Comparison of ENCODE assay signal across 19 cellular contexts in genomic region chr3:86984271-86984670, GRCh38. TPM values are rescaled to one million over a fixed set of nuclear protein-coding genes. Genes with fewer than 3 reads are reported as not detected.
DNase-seq lines count a peak whose midpoint lies in the region; ATAC-seq and TF ChIP-seq lines count a peak whose summit lies in the region.
"Had no signal": no experiment of that assay in that cellular context is flagged by ENCODE, and none has a peak within 500 bp of the region (broad histone marks: within the 10 kb centered on the region; RNA-seq: fewer than 3 reads in every experiment).

No MANE protein-coding gene starts in this region.

- H3K4me1 ChIP-seq in ascending aorta = peaks cover 0 to 37% of the 10 kb centered on the region in 2 donors
- H3K4me1 ChIP-seq in gastroesophageal sphincter = peaks cover 0 to 45% (median 0%) of the 10 kb centered on the region in 3 donors
- H3K4me1 ChIP-seq in subcutaneous abdominal adipose tissue (ENCODE audit: control insufficient read depth in 5 of 5, insufficient read depth in 5 of 5, low read length in 5 of 5) = peaks cover 0 to 77% (median 28%) of the 10 kb centered on the region in 5 donors

- WGBS in gastroesophageal sphincter (ENCODE audit: low coverage in 1 of 2), 2 donors = 46 to 84% methylated on average over 2 of the region's 2 CpGs

- H3K9me3 ChIP-seq in ascending aorta (no peaks in the 10 kb centered on the region), gastroesophageal sphincter (no peaks in the 10 kb centered on the region), subcutaneous abdominal adipose tissue (ENCODE audit: control insufficient read depth in 5 of 5, low read length in 5 of 5) (no peaks in the 10 kb centered on the region)

- no peaks in the 10 kb centered on the region for H3K36me3 ChIP-seq in ascending aorta
- no peaks in the 10 kb centered on the region for H3K36me3 ChIP-seq in gastroesophageal sphincter
- H3K36me3 ChIP-seq in subcutaneous abdominal adipose tissue (ENCODE audit: control insufficient read depth in 5 of 5, insufficient read depth in 5 of 5, low read length in 5 of 5) = no peaks in the 10 kb centered on the region

- H3K4me3 ChIP-seq in ascending aorta (no peak overlapping the region), gastroesophageal sphincter (no peak overlapping the region), subcutaneous abdominal adipose tissue (ENCODE audit: low read depth in 1 of 5, low read length in 5 of 5) (no peak overlapping the region)

- intact Hi-C loops in ascending aorta (cut with DNase I) = loop anchor here (10.0 kb wide), 1 partner anchor 1071 kb away; the partner anchor contains the start of genes CGGBP1 and ZNF654

- H3K27me3 ChIP-seq in ascending aorta (no peaks in the 10 kb centered on the region), gastroesophageal sphincter (peaks cover 11% of the 10 kb centered on the region), subcutaneous abdominal adipose tissue (ENCODE audit: control insufficient read depth in 5 of 5, insufficient read depth in 4 of 5, low read length in 5 of 5) (no peaks in the 10 kb centered on the region)

- peak overlapping the region; percentile 44 to 91 for H3K27ac ChIP-seq in ascending aorta
- H3K27ac ChIP-seq in gastroesophageal sphincter = peak overlapping the region in 3 of 4 donors; percentile 61 to 89 (median 62)
- peak overlapping the region; percentile 96 for H3K27ac ChIP-seq in subcutaneous abdominal adipose tissue (ENCODE audit: low read depth, low read length)
- H3K27ac ChIP-seq: HL-60 had no signal

- no peak for TF ChIP-seq EP300 in gastroesophageal sphincter (IDR thresholded peaks at IDR 0.05)

- no peak for ATAC-seq in gastroesophageal sphincter
- ATAC-seq in GM19397 (IDR thresholded peaks at IDR 0.05; ENCODE audit: unreplicated experiment) = no peak
- ATAC-seq in GM18502 (IDR thresholded peaks at IDR 0.05; ENCODE audit: poor library complexity, unreplicated experiment) = no peak
- ATAC-seq: CD8-positive, alpha-beta T cell; left lobe of liver had no signal

- H3K9ac ChIP-seq in subcutaneous abdominal adipose tissue (ENCODE audit: low read length in 5 of 5) = peak overlapping the region in 3 of 5 donors; percentile 14 to 86 (median 41)

- TF ChIP-seq POLR2A in gastroesophageal sphincter (IDR thresholded peaks at IDR 0.05) = no peak

- DNase-seq in EH (ENCODE audit: low read depth) = peak; percentile 80
- no peak for DNase-seq in ascending aorta (ENCODE audit: low spot score in 2 of 2)
- no peak for DNase-seq in activated naive CD4-positive, alpha-beta T cell treated with anti-CD3 and anti-CD28 coated beads, Interleukin-2, amount 50 U/mL, for 16 hours
- DNase-seq in DMS114 treated with DMSO at 0.1 percent for 48 hours (lab: John Stamatoyannopoulos, UW; ENCODE audit: unreplicated experiment) = no peak
- DNase-seq: anterior cingulate cortex; CD8-positive, alpha-beta T cell; DMS79 treated with DMSO at 0.1 percent for 48 hours; H7; naive B cell; NCI-H2081 treated with DMSO at 0.1 percent for 48 hours; NCI-H524; stimulated activated CD4-positive, alpha-beta T cell treated with anti-CD3 and anti-CD28 coated beads, Interleukin-4, amount 100 ng/mL, for 4 hours had no signal

- TF ChIP-seq CTCF in ascending aorta (IDR thresholded peaks at IDR 0.05) (no peak), gastroesophageal sphincter (IDR thresholded peaks at IDR 0.05) (no peak)

RNA-seq across cellular contexts. Expression of gene VGLL3, which starts 6.7 kb away (rescaled TPM):
- 138 TPM for total RNA-seq in ascending aorta
- total RNA-seq in gastroesophageal sphincter = 10 to 100 TPM; 12.5 to 43.3 (median 32.1) TPM
- total RNA-seq: activated T-helper 2 cell treated with anti-CD3 and anti-CD28 coated beads, Interferon-gamma antibody, Interleukin-2, Interleukin-4, amounts not matched to agents 10 μg/mL and 5 μg/mL and 100 μg/mL, durations not matched to agents 14 hours and 24 hours and 36 hours; CD8-positive, alpha-beta T cell had no signal
